In the genomic region with DNA sequence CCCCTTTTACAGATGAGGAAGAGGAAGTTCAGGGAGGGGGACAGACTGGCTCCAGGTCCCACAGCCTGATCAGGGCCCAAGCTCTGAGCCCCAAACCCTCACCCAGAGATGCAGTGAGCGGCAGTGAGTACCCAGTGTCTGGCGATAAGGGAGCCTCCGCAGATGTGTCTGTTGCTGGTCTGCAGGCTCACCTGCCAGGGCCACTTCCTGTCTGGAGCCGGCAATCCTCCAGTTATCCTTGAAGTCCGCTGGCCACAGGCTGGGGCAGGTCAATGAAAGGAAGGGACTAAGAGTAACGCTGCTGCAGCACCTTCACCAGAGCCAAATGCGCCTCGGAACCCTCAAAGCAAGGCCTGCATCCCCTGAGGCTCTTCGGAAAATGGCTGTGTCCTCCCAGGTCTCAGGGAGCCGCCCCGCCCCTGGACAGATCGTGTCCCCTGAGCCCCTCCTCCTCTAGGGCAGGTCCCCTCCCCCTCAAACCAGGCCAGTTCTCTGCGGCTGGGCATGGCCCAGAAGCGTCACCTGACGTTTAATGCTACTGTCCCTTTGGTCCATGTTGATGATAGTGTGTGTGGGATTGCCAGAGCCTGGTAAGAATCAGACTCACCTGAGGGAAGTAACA, we compare ENCODE assay signal across 11 cellular contexts. TPM values are rescaled to one million over a fixed set of nuclear protein-coding genes. Genes with fewer than 3 reads are reported as not detected.
A peak's percentile ranks its signal among the peaks of the same experiment; 100 is the strongest.
DNase-seq lines count a peak whose midpoint lies in the region; ATAC-seq and TF ChIP-seq lines count a peak whose summit lies in the region.
"Had no signal": no experiment of that assay in that cellular context is flagged by ENCODE, and none has a peak within 500 bp of the region (broad histone marks: within the 10 kb centered on the region; RNA-seq: fewer than 3 reads in every experiment).

No MANE protein-coding gene starts in this region.

- no peaks in the 10 kb centered on the region for H3K9me3 ChIP-seq in iPS DF 6.9 (ENCODE audit: control insufficient read depth, insufficient read depth, low read length)
- H3K9me3 ChIP-seq in psoas muscle: no peaks in the 10 kb centered on the region

- H3K36me3 ChIP-seq in iPS DF 6.9 (ENCODE audit: control insufficient read depth, insufficient read depth, low read length) (no peaks in the 10 kb centered on the region), psoas muscle (ENCODE audit: insufficient read depth in 1 of 2, low read depth in 1 of 2) (peaks cover 0 to 4% of the 10 kb centered on the region in 2 donors)

- DNase-seq in DMS53 treated with DMSO at 0.1 percent for 48 hours (lab: John Stamatoyannopoulos, UW; ENCODE audit: unreplicated experiment) (peak; percentile 38), T-cell (no peak), iPS DF 6.9 (ENCODE audit: low read depth, low spot score) (peak; percentile 47), psoas muscle (no peak), medulla oblongata (ENCODE audit: extremely low spot score) (no peak), NCI-H2227 (lab: John Stamatoyannopoulos, UW; ENCODE audit: unreplicated experiment) (no peak)

- intact Hi-C loops in psoas muscle (cut with DNase I): no loop called here

- POLR2A ChIA-PET in T-cell (lab: Charles Lee): interaction anchor here in 1 of 2 donors (0.6 kb wide), 1 partner anchor 519 kb away, joined by 3 read pairs; no protein-coding TSS in a partner anchor

- no peaks in the 10 kb centered on the region for H3K27me3 ChIP-seq in iPS DF 6.9 (ENCODE audit: control insufficient read depth, insufficient read depth, low read length)
- H3K27me3 ChIP-seq in psoas muscle (ENCODE audit: insufficient read depth in 3 of 3, low read length in 2 of 3): no peaks in the 10 kb centered on the region

- H3K27ac ChIP-seq in iPS DF 6.9 (ENCODE audit: low read length) (no peak overlapping the region), psoas muscle (peak overlapping the region; percentile 41)

- no peak overlapping the region for H3K27ac Mint-ChIP-seq in T-cell
- H3K27ac Mint-ChIP-seq: activated T-cell treated with anti-CD3 and anti-CD28 coated beads, Interleukin-2, amount 50 U/mL, for 72 hours had no signal

- H3K4me3 ChIP-seq in iPS DF 6.9 (ENCODE audit: low read length): peak overlapping the region; percentile 35; the same call in 1 of the 2 replicates
- peak overlapping the region; percentile 58 for H3K4me3 ChIP-seq in psoas muscle

- CTCF ChIA-PET in T-cell (lab: Charles Lee): no interaction called here

- peaks cover 0 to 6% of the 10 kb centered on the region in 2 donors for H3K27me3 Mint-ChIP-seq in T-cell

- no peak for TF ChIP-seq CTCF in psoas muscle (IDR thresholded peaks at IDR 0.05)

- peak in 1 of 4 experiments; percentile 41 for ATAC-seq in T-cell (replicated peaks in 1 of 4)
- peak; percentile 14 to 52 (median 35) for ATAC-seq in psoas muscle
- no peak for ATAC-seq in HG02973 (IDR thresholded peaks at IDR 0.05; ENCODE audit: unreplicated experiment)
- ATAC-seq in HG02759 (IDR thresholded peaks at IDR 0.05; ENCODE audit: unreplicated experiment): no peak

- no CpG with 5 or more reads among the region's 15 CpGs for WGBS in iPS DF 6.9 (ENCODE audit: insufficient coverage, insufficient read length)
- 50 to 56% (median 52%) methylated on average over 14 to 15 of the region's 15 CpGs for WGBS in psoas muscle, 3 donors

- H3K9me3 Mint-ChIP-seq in T-cell: no peaks in the 10 kb centered on the region
- H3K9me3 Mint-ChIP-seq: activated T-cell treated with anti-CD3 and anti-CD28 coated beads, Interleukin-2, amount 50 U/mL, for 72 hours had no signal

- peak overlapping the region; percentile 37 to 67 (median 44) for H3K4me3 Mint-ChIP-seq in T-cell

- peaks cover 4% of the 10 kb centered on the region; the same call in 1 of the 2 replicates for H3K4me1 ChIP-seq in iPS DF 6.9 (ENCODE audit: control insufficient read depth, insufficient read depth, low read length)
- H3K4me1 ChIP-seq in psoas muscle: no peaks in the 10 kb centered on the region

- peaks cover 6 to 23% (median 13%) of the 10 kb centered on the region in 3 donors for H3K4me1 Mint-ChIP-seq in T-cell

- no peaks in the 10 kb centered on the region for H3K36me3 Mint-ChIP-seq in T-cell

RNA-seq across cellular contexts. Expression of a gene that starts 51.5 kb away (rescaled TPM):
- not detected for total RNA-seq in T-cell
- 1,000 to 10,000 TPM in 2 of 4 donors, 100 to 1,000 TPM in 2; 395 to 2,071 (median 1,091) TPM for total RNA-seq in psoas muscle
- 1,000 to 10,000 TPM in 2 of 3 donors, 100 to 1,000 TPM in 1; 555 to 3,091 (median 2,834) TPM for polyA plus RNA-seq in psoas muscle
- total RNA-seq: activated T-cell treated with anti-CD3 and anti-CD28 coated beads, Interleukin-2, amount 50 U/mL, for 72 hours; HT1080; RPMI7951 had no signal

Comparison
In these comparisons a context has a peak if more than half of its experiments do, and no peak if none do; other contexts are left out.
1. DNase-seq: peak in DMS53 treated with DMSO at 0.1 percent for 48 hours (single experiment) and iPS DF 6.9 (single experiment); none in T-cell (0 of 34), psoas muscle (0 of 2), medulla oblongata (single experiment) and NCI-H2227 (single experiment).
2. ATAC-seq: peak in psoas muscle (4 of 4); none in HG02973 (single experiment) and HG02759 (single experiment).
3. RNA of a gene that starts 51.5 kb away (total RNA-seq): 395 to 2,071 TPM in psoas muscle; not detected in T-cell; every median in the first group is over 100 times any median in the second.